In genomic region chr1:24287779-24288178, GRCh38 we compare ENCODE assay signal across 1 cellular context.
TF ChIP-seq lines count a peak whose summit lies in the region.

No MANE protein-coding gene starts in this region.

TF ChIP-seq in HEK293, 187 proteins besides CTCF, POLR2A, EP300 and RAD21:
- TF ChIP-seq ZNF585B (tag by site-specific recombination; IDR thresholded peaks at IDR 0.05) (0 out of 2 replicates have a peak, but pooled peaks have one; percentile 6), ZNF362 (tag by site-specific recombination; IDR thresholded peaks at IDR 0.05) (peak; percentile 90)
